8 cellular contexts compared by ENCODE assay signal in genomic region chr5:175444060-175444904, GRCh38. TPM values are rescaled to one million over a fixed set of nuclear protein-coding genes. Genes with fewer than 3 reads are reported as not detected.
DNase-seq lines count a peak whose midpoint lies in the region; ATAC-seq and TF ChIP-seq lines count a peak whose summit lies in the region.

TSS of gene DRD1 (minus strand) at chr5:175444182. CDS start at chr5:175443099, 1,083 bp downstream.

- CTCF ChIA-PET in OCI-LY7 (lab: Charles Lee; ENCODE audit: unreplicated experiment), result interaction anchor here (0.6 kb wide), 1 partner anchor 9 kb away, joined by 3 read pairs; no protein-coding TSS in a partner anchor

- H3K4me1 ChIP-seq in OCI-LY7 (ENCODE audit: insufficient read depth, low read length, poor library complexity, severe bottlenecking) (no peaks in the 10 kb centered on the region), cardiac muscle cell (ENCODE audit: low read depth) (no peaks in the 10 kb centered on the region)

- H3K4me3 ChIP-seq in OCI-LY7 (ENCODE audit: low read depth, low read length, poor library complexity, severe bottlenecking), result no peak within 1 kb of the TSS
- H3K4me3 ChIP-seq in cardiac muscle cell, result peak within 1 kb of the TSS; percentile 47
- peak within 1 kb of the TSS; percentile 9 for H3K4me3 ChIP-seq in retinal pigment epithelial cell (ENCODE audit: low read length)

- H4K20me1 ChIP-seq in OCI-LY7 (ENCODE audit: insufficient read depth, low read length), result no peaks in the 10 kb centered on the region

- no peak within 1 kb of the TSS for H3K4me2 ChIP-seq in OCI-LY7 (ENCODE audit: low read length)

- ATAC-seq in Right ventricle myocardium inferior (peak; percentile 64), HG03045 (IDR thresholded peaks at IDR 0.05; ENCODE audit: unreplicated experiment) (no peak)

- H3K9me3 ChIP-seq in OCI-LY7 (ENCODE audit: low read length) (no peaks in the 10 kb centered on the region), cardiac muscle cell (ENCODE audit: low read depth) (no peaks in the 10 kb centered on the region)

- TF ChIP-seq CTCF in OCI-LY7 (conservative IDR thresholded peaks at IDR 0.05; ENCODE audit: low read length) (peak; percentile 77), cardiac muscle cell (IDR thresholded peaks at IDR 0.05; ENCODE audit: low read depth, low read length) (peak; percentile 53), retinal pigment epithelial cell (conservative IDR thresholded peaks at IDR 0.05; ENCODE audit: low read depth, low read length) (peak; percentile 58)

- H3K36me3 ChIP-seq in OCI-LY7 (ENCODE audit: insufficient read depth, low read length), result no peaks in the 10 kb centered on the region
- H3K36me3 ChIP-seq in cardiac muscle cell, result no peaks in the 10 kb centered on the region

- no peaks in the 10 kb centered on the region for H3K79me2 ChIP-seq in OCI-LY7 (ENCODE audit: insufficient read depth, low read depth, low read length)

- no peaks in the 10 kb centered on the region for H3K9me2 ChIP-seq in OCI-LY7 (ENCODE audit: insufficient read depth, low read length)

- intact Hi-C loops in Right ventricle myocardium inferior (cut with DNase I), result loop anchor here (1.0 kb wide), 1 partner anchor 493 kb away; no protein-coding TSS in a partner anchor
- intact Hi-C loops in cardiac septum (cut with DNase I), result no loop called here
- intact Hi-C loops in OCI-LY7 (cut with micrococcal nuclease; ENCODE audit: unreplicated experiment), result no loop called here

- DNase-seq in Right ventricle myocardium inferior (ENCODE audit: missing footprints), result no peak
- DNase-seq in cardiac septum (ENCODE audit: low spot score), result no peak
- peak; percentile 17 for DNase-seq in OCI-LY7 (ENCODE audit: low spot score)
- peak; percentile 9 to 42 (median 19) for DNase-seq in activated naive CD4-positive, alpha-beta T cell (lab: John Stamatoyannopoulos, UW)
- peak; percentile 18 to 78 for DNase-seq in cardiac muscle cell (ENCODE audit: low read depth in 1 of 2, low spot score in 1 of 2)
- no peak for DNase-seq in retinal pigment epithelial cell (ENCODE audit: low read depth)
- no peak for DNase-seq in NCI-H1436 treated with DMSO at 0.1 percent for 48 hours (lab: John Stamatoyannopoulos, UW)

- no TSS peak for BruUV-seq in OCI-LY7 (replicated peaks; lab: Mats Ljungman, UMichigan)

- H3K27ac ChIP-seq in OCI-LY7 (ENCODE audit: low read depth, low read length, poor library complexity, severe bottlenecking), result no peak within 1 kb of the TSS
- no peak within 1 kb of the TSS for H3K27ac ChIP-seq in cardiac muscle cell

- peaks cover 68% of the 10 kb centered on the region for H3K27me3 ChIP-seq in cardiac muscle cell

- no peak within 1 kb of the TSS for H2AFZ ChIP-seq in OCI-LY7 (ENCODE audit: low read length)

- POLR2A ChIA-PET in OCI-LY7 (lab: Charles Lee), result no interaction called here

RNA-seq across cellular contexts. Expression of gene DRD1, which starts in this region (rescaled TPM):
- not detected for total RNA-seq in Right ventricle myocardium inferior
- 0.05 TPM for total RNA-seq in cardiac septum
- not detected in 2 replicates for total RNA-seq in OCI-LY7 (2014; rRNA removed; shearing (Covaris generic))
- total RNA-seq in OCI-LY7 (2022), result not detected in 2 replicates
- 1.3 and 3.1 TPM in 2 replicates for total RNA-seq in cardiac muscle cell
- polyA plus RNA-seq in cardiac muscle cell, result 0.96 and 4.0 TPM in 2 replicates

Comparison
In these comparisons a context has a peak if more than half of its experiments do, and no peak if none do; other contexts are left out.
1. DNase-seq: peak in activated naive CD4-positive, alpha-beta T cell (4 of 4) and cardiac muscle cell (2 of 2); none in Right ventricle myocardium inferior (single experiment), cardiac septum (single experiment), retinal pigment epithelial cell (single experiment) and NCI-H1436 treated with DMSO at 0.1 percent for 48 hours (single experiment).
2. Peak in ATAC-seq in Right ventricle myocardium inferior; RNA of the gene not detected or under 1 TPM.
3. Peak in DNase-seq in OCI-LY7; RNA of the gene not detected or under 1 TPM.
4. Peak in every context shown above with its lines, with median percentiles within 50 percentile points of each other: CTCF ChIP-seq.